Comparison of ENCODE assay signal across 1 cellular context in genomic region chr18:3230401-3231334, GRCh38.
TF ChIP-seq lines count a peak whose summit lies in the region.

No MANE protein-coding gene starts in this region.

TF ChIP-seq in H1, 55 proteins besides CTCF, POLR2A, EP300 and RAD21:
- TF ChIP-seq SP1 (IDR thresholded peaks at IDR 0.05; ENCODE audit: low read depth, low read length) (0 out of 2 replicates have a peak, but pooled peaks have one; percentile 23), SP2 (IDR thresholded peaks at IDR 0.05; ENCODE audit: low read length) (no peak), CHD1 (IDR thresholded peaks at IDR 0.05; ENCODE audit: low read depth, low read length) (no peak), KDM4A (IDR thresholded peaks at IDR 0.05; ENCODE audit: low read depth, low read length, severe bottlenecking) (no peak), KDM1A (IDR thresholded peaks at IDR 0.05; ENCODE audit: borderline replicate concordance, low read length) (peak; percentile 81)
TF ChIP-seq in H1: peak in this region for 2.
